Comparison of ENCODE assay signal across 14 cellular contexts in genomic region chr3:32121137-32121536, GRCh38. TPM values are rescaled to one million over a fixed set of nuclear protein-coding genes. Genes with fewer than 3 reads are reported as not detected.
DNase-seq lines count a peak whose midpoint lies in the region; ATAC-seq and TF ChIP-seq lines count a peak whose summit lies in the region.
"Had no signal": no experiment of that assay in that cellular context is flagged by ENCODE, and none has a peak within 500 bp of the region (broad histone marks: within the 10 kb centered on the region; RNA-seq: fewer than 3 reads in every experiment).

No MANE protein-coding gene starts in this region.

- peaks cover 4 to 5% (median 4%) of the 10 kb centered on the region in 3 donors for H3K36me3 Mint-ChIP-seq in CD8-positive, alpha-beta memory T cell

- H3K4me1 ChIP-seq in right cardiac atrium (ENCODE audit: control insufficient read depth, insufficient read depth, low read length) (peaks cover 9% of the 10 kb centered on the region), colonic mucosa (no peaks in the 10 kb centered on the region), mucosa of rectum (ENCODE audit: control insufficient read depth in 2 of 2, insufficient read depth in 2 of 2, low read length in 2 of 2) (peaks cover 10 to 16% of the 10 kb centered on the region in 2 donors)
- H3K4me1 ChIP-seq in CD8-positive, alpha-beta memory T cell (ENCODE audit: insufficient read depth, low read length): peaks cover 16% of the 10 kb centered on the region

- peak overlapping the region; percentile 12 for H3K27ac ChIP-seq in right cardiac atrium (ENCODE audit: low read length)
- H3K27ac ChIP-seq in colonic mucosa: peak overlapping the region; percentile 64
- H3K27ac ChIP-seq in mucosa of rectum (ENCODE audit: low read depth in 2 of 2, low read length in 2 of 2): peak overlapping the region; percentile 78 to 81
- H3K27ac ChIP-seq in CD8-positive, alpha-beta memory T cell (ENCODE audit: low read depth, low read length): no peak overlapping the region
- H3K27ac ChIP-seq: BLaER1 had no signal

- H3K36me3 ChIP-seq in colonic mucosa (no peaks in the 10 kb centered on the region), mucosa of rectum (ENCODE audit: control insufficient read depth in 2 of 2, insufficient read depth in 2 of 2, low read length in 2 of 2) (peaks cover 0 to 2% of the 10 kb centered on the region in 2 donors)
- H3K36me3 ChIP-seq in CD8-positive, alpha-beta memory T cell (ENCODE audit: insufficient read depth, low read length): no peaks in the 10 kb centered on the region

- H3K4me3 ChIP-seq in right cardiac atrium (ENCODE audit: low read length) (no peak overlapping the region), colonic mucosa (no peak overlapping the region), mucosa of rectum (ENCODE audit: low read length in 2 of 2) (peak overlapping the region in 1 of 2 donors; percentile 52)
- no peak overlapping the region for H3K4me3 ChIP-seq in CD8-positive, alpha-beta memory T cell (ENCODE audit: low read length)
- H3K4me3 ChIP-seq: BLaER1, GM12878 had no signal

- no peak overlapping the region for H3K27ac Mint-ChIP-seq in CD8-positive, alpha-beta memory T cell
- H3K27ac Mint-ChIP-seq: CD4-positive, CD25-positive, alpha-beta regulatory T cell had no signal

- H3K4me3 Mint-ChIP-seq in CD8-positive, alpha-beta memory T cell: no peak overlapping the region
- H3K4me3 Mint-ChIP-seq: CD4-positive, CD25-positive, alpha-beta regulatory T cell had no signal

- no peaks in the 10 kb centered on the region for H3K27me3 Mint-ChIP-seq in CD8-positive, alpha-beta memory T cell
- H3K27me3 Mint-ChIP-seq: CD4-positive, CD25-positive, alpha-beta regulatory T cell had no signal

- no peaks in the 10 kb centered on the region for H3K9me3 Mint-ChIP-seq in CD8-positive, alpha-beta memory T cell

- CTCF ChIA-PET in CD8-positive, alpha-beta memory T cell (lab: Charles Lee): no interaction called here

- POLR2A ChIA-PET in CD8-positive, alpha-beta memory T cell (lab: Charles Lee): no interaction called here

- ATAC-seq in right cardiac atrium: no peak
- ATAC-seq in Right ventricle myocardium inferior: no peak
- no peak for ATAC-seq in HG02884 (IDR thresholded peaks at IDR 0.05; ENCODE audit: unreplicated experiment)
- ATAC-seq: GM12878, HCT116 had no signal

- intact Hi-C loops in right cardiac atrium (cut with DNase I): no loop called here
- intact Hi-C loops in Right ventricle myocardium inferior (cut with DNase I): no loop called here
- intact Hi-C loops in colonic mucosa (cut with DNase I): no loop called here

- no peak for DNase-seq in right cardiac atrium
- no peak for DNase-seq in Right ventricle myocardium inferior (ENCODE audit: missing footprints)
- peak; percentile 44 for DNase-seq in colonic mucosa
- DNase-seq in effector CD4-positive, alpha-beta T cell: no peak
- no peak for DNase-seq in CD8-positive, alpha-beta memory T cell
- DNase-seq: 8988T; Calu3; CD4-positive, CD25-positive, alpha-beta regulatory T cell; DMS79 had no signal

- 90% methylated on average over 4 of the region's 4 CpGs for whole genome bisulfite sequencing in right cardiac atrium

- H3K4me1 Mint-ChIP-seq in CD8-positive, alpha-beta memory T cell: peaks cover 36 to 57% (median 55%) of the 10 kb centered on the region in 3 donors

- H3K9me3 ChIP-seq in right cardiac atrium (ENCODE audit: control insufficient read depth, low read length) (no peaks in the 10 kb centered on the region), colonic mucosa (no peaks in the 10 kb centered on the region), mucosa of rectum (ENCODE audit: control insufficient read depth in 2 of 2, low read length in 2 of 2) (no peaks in the 10 kb centered on the region)
- H3K9me3 ChIP-seq in CD8-positive, alpha-beta memory T cell (ENCODE audit: low read length): no peaks in the 10 kb centered on the region
- H3K9me3 ChIP-seq: BLaER1 had no signal

- H3K27me3 ChIP-seq in right cardiac atrium (ENCODE audit: control insufficient read depth, insufficient read depth) (no peaks in the 10 kb centered on the region), colonic mucosa (no peaks in the 10 kb centered on the region), mucosa of rectum (ENCODE audit: control insufficient read depth in 2 of 2, insufficient read depth in 2 of 2, low read length in 2 of 2) (no peaks in the 10 kb centered on the region)
- H3K27me3 ChIP-seq in CD8-positive, alpha-beta memory T cell (ENCODE audit: insufficient read depth, low read length, poor library complexity, severe bottlenecking): no peaks in the 10 kb centered on the region
- H3K27me3 ChIP-seq: BLaER1 had no signal

- H3K9ac ChIP-seq in colonic mucosa (ENCODE audit: low read depth in 2 of 2, low read length in 2 of 2): peak overlapping the region in 1 of 2 donors; percentile 54
- peak overlapping the region in 1 of 2 donors; percentile 34 for H3K9ac ChIP-seq in mucosa of rectum (ENCODE audit: low read depth in 1 of 2, low read length in 2 of 2)
- H3K9ac ChIP-seq: BLaER1 had no signal

- TF ChIP-seq CTCF in colonic mucosa (IDR thresholded peaks at IDR 0.05): no peak

RNA-seq across cellular contexts. Expression of gene GPD1L, which starts 14.7 kb away (rescaled TPM):
- total RNA-seq in right cardiac atrium: 100 to 1,000 TPM; 292 to 364 (median 321) TPM
- 139 TPM for polyA plus RNA-seq in right cardiac atrium
- 223 TPM for total RNA-seq in Right ventricle myocardium inferior
- 10 to 100 TPM; 70.3 to 78.4 TPM for total RNA-seq in colonic mucosa
- total RNA-seq in CD8-positive, alpha-beta memory T cell: 10 to 100 TPM; 13.9 to 16.1 TPM
- 20.9 TPM for polyA plus RNA-seq in CD8-positive, alpha-beta memory T cell

Comparison
In these comparisons a context has a peak if more than half of its experiments do, and no peak if none do; other contexts are left out.
1. RNA of gene GPD1L, which starts 14.7 kb away (total RNA-seq): 292 to 364 TPM in right cardiac atrium, 223 TPM in Right ventricle myocardium inferior (single experiment) and 70.3 to 78.4 TPM in colonic mucosa; 13.9 to 16.1 TPM in CD8-positive, alpha-beta memory T cell; every median in the first group is over 4 times any median in the second.